22 cellular contexts compared by ENCODE assay signal in the genomic region with DNA sequence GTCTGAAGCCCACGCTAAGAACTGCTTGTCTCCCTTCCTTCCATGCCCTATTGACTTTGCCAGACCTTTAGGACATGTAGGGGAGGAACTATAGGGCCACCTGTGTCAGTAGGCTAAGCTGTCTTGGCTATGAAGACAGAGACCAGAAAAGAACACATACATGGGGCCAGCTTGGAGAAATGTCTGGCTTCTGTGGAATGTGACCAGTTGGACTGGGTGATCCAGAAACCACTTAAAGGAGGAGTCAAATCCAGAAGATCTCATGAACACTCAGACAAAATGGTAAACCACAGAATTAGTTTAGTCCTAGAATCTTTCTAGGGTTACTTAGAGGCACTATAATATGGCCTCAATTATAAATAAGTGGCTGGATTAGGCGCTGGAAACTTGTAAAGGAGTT.
"Had no signal": no experiment of that assay in that cellular context is flagged by ENCODE, and none has a peak within 500 bp of the region (broad histone marks: within the 10 kb centered on the region; RNA-seq: fewer than 3 reads in every experiment).

No MANE protein-coding gene starts in this region.

- H3K27me3 ChIP-seq: MG63 had no signal

- DNase-seq: IMR-90, Karpas-422, KG1, MG63, NCI-H1092, NCI-H1105 treated with DMSO at 0.1 percent for 48 hours, NCI-H1417 treated with DMSO at 0.1 percent for 48 hours, NCI-H146, NCI-H1694 treated with DMSO at 0.1 percent for 48 hours, NCI-H1930, NCI-H2081, NCI-H2107, NCI-H226, NCI-H446, NCI-H510A, NCI-H524 treated with DMSO at 0.1 percent for 48 hours, NCI-H69, NCI-H774, PC-3, SHP77, SK-N-SH had no signal

- H3K4me2 ChIP-seq: SK-N-SH had no signal

- H3K27ac ChIP-seq: RWPE1 had no signal

- H3K9me3 ChIP-seq: MG63, SK-N-SH had no signal

- H3K9ac ChIP-seq: SK-N-SH had no signal

- H3K4me3 ChIP-seq: MG63 had no signal
